Comparison of ENCODE assay signal across 10 cellular contexts in the genomic region with DNA sequence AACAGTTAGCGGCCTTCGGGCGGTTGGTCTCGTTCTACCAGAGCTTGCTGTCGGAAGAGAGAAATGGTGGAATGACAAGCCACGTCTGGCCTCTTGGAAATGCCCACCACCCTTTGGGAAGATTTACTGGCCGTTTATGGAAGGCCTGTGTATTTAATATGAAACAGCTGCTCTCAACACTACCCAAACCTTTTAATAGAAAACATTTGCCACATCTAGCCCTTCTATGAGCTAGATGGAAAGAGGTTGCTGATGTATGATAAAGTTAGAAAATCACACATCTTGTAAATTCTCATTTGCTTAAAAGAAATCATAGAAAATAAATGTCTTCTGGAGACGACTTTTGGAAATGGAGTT. TPM values are rescaled to one million over a fixed set of nuclear protein-coding genes. Genes with fewer than 3 reads are reported as not detected.
A peak's percentile ranks its signal among the peaks of the same experiment; 100 is the strongest.
DNase-seq lines count a peak whose midpoint lies in the region; TF ChIP-seq lines count a peak whose summit lies in the region.
"Had no signal": no experiment of that assay in that cellular context is flagged by ENCODE, and none has a peak within 500 bp of the region (broad histone marks: within the 10 kb centered on the region; RNA-seq: fewer than 3 reads in every experiment).

No MANE protein-coding gene starts in this region.

- CTCF ChIA-PET in activated naive CD4-positive, alpha-beta T cell treated with anti-CD3 and anti-CD28 coated beads, Interleukin-2, amount 10 ng/mL, durations not matched to agents 7 days and 5 days (lab: Charles Lee) = interaction anchor here (1.5 kb wide), 1 partner anchor 14 kb away, joined by 3 read pairs; no protein-coding TSS in a partner anchor

- H3K27me3 ChIP-seq in muscle layer of duodenum (ENCODE audit: low read depth, low read length) (no peaks in the 10 kb centered on the region), thymus (ENCODE audit: control insufficient read depth, insufficient read depth) (peaks cover 3% of the 10 kb centered on the region)

- H3K9me3 ChIP-seq in muscle layer of duodenum (ENCODE audit: control insufficient read depth in 1 of 2, low read length in 2 of 2) (no peaks in the 10 kb centered on the region), thymus (ENCODE audit: control insufficient read depth) (no peaks in the 10 kb centered on the region)

- H3K36me3 ChIP-seq in muscle layer of duodenum (ENCODE audit: control insufficient read depth in 1 of 2, insufficient read depth in 2 of 2, low read length in 2 of 2) (no peaks in the 10 kb centered on the region), thymus (ENCODE audit: control insufficient read depth, insufficient read depth) (peaks cover 3% of the 10 kb centered on the region)

- no peak for TF ChIP-seq CTCF in choroid plexus epithelial cell (conservative IDR thresholded peaks at IDR 0.05; ENCODE audit: low read depth, low read length)

- peaks cover 5% of the 10 kb centered on the region for H3K4me1 Mint-ChIP-seq in activated naive CD4-positive, alpha-beta T cell treated with anti-CD3 and anti-CD28 coated beads, Interleukin-2, amount 50 U/mL, for 24 hours
- H3K4me1 Mint-ChIP-seq in activated naive CD4-positive, alpha-beta T cell treated with anti-CD3 and anti-CD28 coated beads, Interleukin-2, amount 10 ng/mL, durations not matched to agents 7 days and 5 days = peaks cover 8% of the 10 kb centered on the region
- H3K4me1 Mint-ChIP-seq: activated T-helper 17 cell treated with anti-CD3 and anti-CD28 coated beads, Interleukin-2, amount 50 U/mL, for 72 hours had no signal

- H3K4me1 ChIP-seq in muscle layer of duodenum (ENCODE audit: control insufficient read depth in 1 of 2, insufficient read depth in 2 of 2, low read length in 2 of 2) (no peaks in the 10 kb centered on the region), thymus (ENCODE audit: control insufficient read depth, insufficient read depth, low read length) (no peaks in the 10 kb centered on the region)

- peak overlapping the region; percentile 57 for H3K4me3 ChIP-seq in choroid plexus epithelial cell (ENCODE audit: low read depth, low read length)
- H3K4me3 ChIP-seq in muscle layer of duodenum (ENCODE audit: low read depth in 1 of 2, low read length in 2 of 2) = peak overlapping the region in 1 of 2 donors; percentile 51
- H3K4me3 ChIP-seq in thymus (ENCODE audit: low read length) = peak overlapping the region; percentile 51

- no peak overlapping the region for H3K27ac Mint-ChIP-seq in activated naive CD4-positive, alpha-beta T cell treated with anti-CD3 and anti-CD28 coated beads, Interleukin-2, amount 50 U/mL, for 24 hours
- no peak overlapping the region for H3K27ac Mint-ChIP-seq in activated naive CD4-positive, alpha-beta T cell treated with anti-CD3 and anti-CD28 coated beads, Interleukin-2, amount 10 ng/mL, durations not matched to agents 7 days and 5 days
- H3K27ac Mint-ChIP-seq: activated T-helper 17 cell treated with anti-CD3 and anti-CD28 coated beads, Interleukin-2, amount 50 U/mL, for 72 hours had no signal

- no peaks in the 10 kb centered on the region for H3K9me3 Mint-ChIP-seq in activated naive CD4-positive, alpha-beta T cell treated with anti-CD3 and anti-CD28 coated beads, Interleukin-2, amount 50 U/mL, for 24 hours
- no peaks in the 10 kb centered on the region for H3K9me3 Mint-ChIP-seq in activated naive CD4-positive, alpha-beta T cell treated with anti-CD3 and anti-CD28 coated beads, Interleukin-2, amount 10 ng/mL, durations not matched to agents 7 days and 5 days
- H3K9me3 Mint-ChIP-seq: activated T-helper 17 cell treated with anti-CD3 and anti-CD28 coated beads, Interleukin-2, amount 50 U/mL, for 72 hours had no signal

- peaks cover 14% of the 10 kb centered on the region for H3K36me3 Mint-ChIP-seq in activated naive CD4-positive, alpha-beta T cell treated with anti-CD3 and anti-CD28 coated beads, Interleukin-2, amount 50 U/mL, for 24 hours
- peaks cover 15% of the 10 kb centered on the region for H3K36me3 Mint-ChIP-seq in activated naive CD4-positive, alpha-beta T cell treated with anti-CD3 and anti-CD28 coated beads, Interleukin-2, amount 10 ng/mL, durations not matched to agents 7 days and 5 days

- no peak for DNase-seq in activated naive CD4-positive, alpha-beta T cell treated with anti-CD3 and anti-CD28 coated beads, Interleukin-2, amount 10 ng/mL, durations not matched to agents 7 days and 5 days
- no peak for DNase-seq in choroid plexus epithelial cell (ENCODE audit: low read depth)
- no peak for DNase-seq in NCI-H146 (lab: John Stamatoyannopoulos, UW)
- DNase-seq in AG08396 (ENCODE audit: low spot score) = no peak
- DNase-seq in dedifferentiated amniotic fluid mesenchymal stem cell (ENCODE audit: extremely low spot score) = no peak
- DNase-seq: activated CD4-positive, alpha-beta T cell treated with anti-CD3 and anti-CD28 coated beads for 4 hours had no signal

- H3K27me3 Mint-ChIP-seq in activated naive CD4-positive, alpha-beta T cell treated with anti-CD3 and anti-CD28 coated beads, Interleukin-2, amount 50 U/mL, for 24 hours = peaks cover 17% of the 10 kb centered on the region
- H3K27me3 Mint-ChIP-seq in activated naive CD4-positive, alpha-beta T cell treated with anti-CD3 and anti-CD28 coated beads, Interleukin-2, amount 10 ng/mL, durations not matched to agents 7 days and 5 days = peaks cover 30% of the 10 kb centered on the region

- WGBS in thymus = 51% methylated on average over 8 of the region's 8 CpGs

- H3K27ac ChIP-seq in muscle layer of duodenum (ENCODE audit: low read length) = peak overlapping the region; percentile 45
- H3K27ac ChIP-seq in thymus (ENCODE audit: low read depth) = peak overlapping the region; percentile 71

- H3K4me3 Mint-ChIP-seq in activated naive CD4-positive, alpha-beta T cell treated with anti-CD3 and anti-CD28 coated beads, Interleukin-2, amount 50 U/mL, for 24 hours = peak overlapping the region; percentile 3
- no peak overlapping the region for H3K4me3 Mint-ChIP-seq in activated naive CD4-positive, alpha-beta T cell treated with anti-CD3 and anti-CD28 coated beads, Interleukin-2, amount 10 ng/mL, durations not matched to agents 7 days and 5 days
- H3K4me3 Mint-ChIP-seq: activated T-helper 17 cell treated with anti-CD3 and anti-CD28 coated beads, Interleukin-2, amount 50 U/mL, for 72 hours had no signal

RNA-seq across cellular contexts. Expression of a gene that starts 24.6 kb away (rescaled TPM):
- 53.8 TPM for polyA plus RNA-seq in thymus

RNA-seq across cellular contexts. Expression of a gene that starts 40.1 kb away (rescaled TPM):
- 150 TPM for polyA plus RNA-seq in thymus
